Comparison of ENCODE assay signal across 8 cellular contexts in the genomic region with DNA sequence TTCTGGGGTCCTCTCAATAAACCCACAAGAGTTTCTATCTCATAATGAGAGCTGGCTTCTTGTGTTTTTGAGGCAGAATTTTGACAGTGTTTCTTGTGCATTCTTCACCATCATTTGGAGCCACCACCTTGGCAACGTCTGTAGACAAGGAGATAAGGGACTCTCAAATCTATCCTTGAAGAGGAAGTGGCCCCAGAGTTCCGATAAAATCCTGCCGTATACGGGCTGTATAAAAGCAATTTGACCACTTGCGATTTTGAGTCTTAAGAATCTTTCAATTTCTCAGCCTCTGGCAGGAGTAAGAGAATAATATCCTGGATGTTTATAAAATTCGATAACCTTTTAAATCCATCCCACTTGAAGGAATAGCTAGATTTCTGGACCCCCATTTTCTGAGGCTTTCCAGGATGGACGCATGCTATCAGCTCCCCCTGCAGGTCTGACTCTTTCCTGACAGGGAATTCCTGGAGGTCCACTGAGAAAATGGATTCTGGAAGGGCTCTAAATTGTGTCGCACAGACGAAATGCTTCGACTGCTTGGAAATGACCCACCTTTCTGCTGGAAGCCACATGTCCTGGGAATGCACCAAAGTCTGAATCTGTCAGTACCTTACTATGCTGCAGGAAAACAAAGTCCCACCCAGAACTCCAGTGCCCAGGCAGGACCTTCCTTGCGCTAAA. TPM values are rescaled to one million over a fixed set of nuclear protein-coding genes. Genes with fewer than 3 reads are reported as not detected.
DNase-seq lines count a peak whose midpoint lies in the region; ATAC-seq and TF ChIP-seq lines count a peak whose summit lies in the region.

No MANE protein-coding gene starts in this region.

- H3K36me3 ChIP-seq in lower lobe of right lung, result no peaks in the 10 kb centered on the region
- H3K36me3 ChIP-seq in effector memory CD4-positive, alpha-beta T cell (ENCODE audit: control insufficient read depth, insufficient read depth, low read length), result no peaks in the 10 kb centered on the region

- H3K4me1 ChIP-seq in lower lobe of right lung, result peaks cover 10% of the 10 kb centered on the region
- H3K4me1 ChIP-seq in effector memory CD4-positive, alpha-beta T cell (ENCODE audit: control insufficient read depth, insufficient read depth, low read length, poor library complexity, severe bottlenecking), result no peaks in the 10 kb centered on the region

- ATAC-seq in lower lobe of right lung (peak; percentile 63 to 86), GM18502 (IDR thresholded peaks at IDR 0.05; ENCODE audit: poor library complexity, unreplicated experiment) (no peak)

- no peaks in the 10 kb centered on the region for H3K9me3 ChIP-seq in lower lobe of right lung
- no peaks in the 10 kb centered on the region for H3K9me3 ChIP-seq in effector memory CD4-positive, alpha-beta T cell (ENCODE audit: control insufficient read depth, low read length)

- intact Hi-C loops in lower lobe of right lung (cut with DNase I), result loop anchor here (5.0 kb wide), 1 partner anchor 180 kb away; no protein-coding TSS in a partner anchor

- peak overlapping the region; percentile 25 to 35 for H3K4me3 ChIP-seq in cardiac fibroblast (replicated peaks in 1 of 2; ENCODE audit: low read depth in 2 of 2, low read length in 2 of 2)
- H3K4me3 ChIP-seq in lower lobe of right lung, result peak overlapping the region; percentile 55
- H3K4me3 ChIP-seq in effector memory CD4-positive, alpha-beta T cell (ENCODE audit: insufficient read depth, low read depth, low read length, poor library complexity, severe bottlenecking), result no peak overlapping the region

- H3K27me3 ChIP-seq in lower lobe of right lung (ENCODE audit: low read depth), result no peaks in the 10 kb centered on the region
- H3K27me3 ChIP-seq in effector memory CD4-positive, alpha-beta T cell (replicated peaks; ENCODE audit: control insufficient read depth, insufficient read depth, low read length, poor library complexity, severe bottlenecking), result no peaks in the 10 kb centered on the region

- DNase-seq in NCI-H510A treated with DMSO at 0.1 percent for 48 hours (lab: John Stamatoyannopoulos, UW) (peak; percentile 42), NCI-H510A (lab: John Stamatoyannopoulos, UW) (no peak), NCI-H2227 treated with DMSO at 0.1 percent for 48 hours (lab: John Stamatoyannopoulos, UW) (peak; percentile 52), cardiac fibroblast (ENCODE audit: low read depth in 2 of 2) (peak; percentile 70 to 76), lower lobe of right lung (no peak)
- DNase-seq in effector memory CD4-positive, alpha-beta T cell, result no peak
- no peak for DNase-seq in NK-92 treated with Interleukin-12 subunit alpha and Interleukin-12 subunit beta, amount 100 ng/mL, for 24 hours (lab: John Stamatoyannopoulos, UW)

- peak; percentile 83 for TF ChIP-seq CTCF in cardiac fibroblast (IDR thresholded peaks at IDR 0.05; ENCODE audit: low read depth, low read length)
- peak; percentile 84 for TF ChIP-seq CTCF in lower lobe of right lung (IDR thresholded peaks at IDR 0.05)

- no peak overlapping the region for H3K27ac ChIP-seq in lower lobe of right lung
- no peak overlapping the region for H3K27ac ChIP-seq in effector memory CD4-positive, alpha-beta T cell (ENCODE audit: insufficient read depth, low read length, poor library complexity, severe bottlenecking)

RNA-seq across cellular contexts. Expression of gene E2F6, which starts 54.1 kb away (rescaled TPM):
- 12.3 TPM for total RNA-seq in lower lobe of right lung

Comparison
In these comparisons a context has a peak if more than half of its experiments do, and no peak if none do; other contexts are left out.
1. DNase-seq: peak in NCI-H510A treated with DMSO at 0.1 percent for 48 hours (single experiment), NCI-H2227 treated with DMSO at 0.1 percent for 48 hours (single experiment) and cardiac fibroblast (2 of 2); none in NCI-H510A (single experiment), lower lobe of right lung (single experiment), effector memory CD4-positive, alpha-beta T cell (0 of 3) and NK-92 treated with Interleukin-12 subunit alpha and Interleukin-12 subunit beta, amount 100 ng/mL, for 24 hours (single experiment).